ENCODE assay signal across 1 cellular context in the genomic region with DNA sequence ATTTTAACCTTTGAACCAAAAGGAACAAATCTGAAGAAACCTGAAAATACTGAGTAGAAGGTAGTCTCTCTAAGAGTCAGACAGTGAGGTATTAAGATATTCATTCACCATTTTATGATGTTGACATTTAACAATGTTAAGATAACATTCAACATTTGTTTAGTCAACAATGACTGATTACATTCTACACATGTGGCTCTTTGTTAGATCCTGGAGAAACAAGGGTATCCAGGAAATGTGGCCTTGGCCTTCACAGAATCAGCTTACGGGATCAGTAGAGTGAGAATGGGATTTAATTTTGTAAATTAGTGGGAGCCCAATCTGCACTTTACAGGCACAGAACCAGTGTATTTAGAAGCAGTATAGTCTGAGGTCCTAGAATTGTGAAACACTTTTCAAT.
TF ChIP-seq lines count a peak whose summit lies in the region.

No MANE protein-coding gene starts in this region.

TF ChIP-seq in HepG2, 621 proteins besides CTCF, POLR2A, EP300 and RAD21 (continued from another document and continues in another):
- 0 out of 2 replicates have a peak, but pooled peaks have one; percentile 10 for TF ChIP-seq HOMEZ (CRISPR knock-in tag; IDR thresholded peaks at IDR 0.05; ENCODE audit: low read depth)
- TF ChIP-seq, protein P1, sequence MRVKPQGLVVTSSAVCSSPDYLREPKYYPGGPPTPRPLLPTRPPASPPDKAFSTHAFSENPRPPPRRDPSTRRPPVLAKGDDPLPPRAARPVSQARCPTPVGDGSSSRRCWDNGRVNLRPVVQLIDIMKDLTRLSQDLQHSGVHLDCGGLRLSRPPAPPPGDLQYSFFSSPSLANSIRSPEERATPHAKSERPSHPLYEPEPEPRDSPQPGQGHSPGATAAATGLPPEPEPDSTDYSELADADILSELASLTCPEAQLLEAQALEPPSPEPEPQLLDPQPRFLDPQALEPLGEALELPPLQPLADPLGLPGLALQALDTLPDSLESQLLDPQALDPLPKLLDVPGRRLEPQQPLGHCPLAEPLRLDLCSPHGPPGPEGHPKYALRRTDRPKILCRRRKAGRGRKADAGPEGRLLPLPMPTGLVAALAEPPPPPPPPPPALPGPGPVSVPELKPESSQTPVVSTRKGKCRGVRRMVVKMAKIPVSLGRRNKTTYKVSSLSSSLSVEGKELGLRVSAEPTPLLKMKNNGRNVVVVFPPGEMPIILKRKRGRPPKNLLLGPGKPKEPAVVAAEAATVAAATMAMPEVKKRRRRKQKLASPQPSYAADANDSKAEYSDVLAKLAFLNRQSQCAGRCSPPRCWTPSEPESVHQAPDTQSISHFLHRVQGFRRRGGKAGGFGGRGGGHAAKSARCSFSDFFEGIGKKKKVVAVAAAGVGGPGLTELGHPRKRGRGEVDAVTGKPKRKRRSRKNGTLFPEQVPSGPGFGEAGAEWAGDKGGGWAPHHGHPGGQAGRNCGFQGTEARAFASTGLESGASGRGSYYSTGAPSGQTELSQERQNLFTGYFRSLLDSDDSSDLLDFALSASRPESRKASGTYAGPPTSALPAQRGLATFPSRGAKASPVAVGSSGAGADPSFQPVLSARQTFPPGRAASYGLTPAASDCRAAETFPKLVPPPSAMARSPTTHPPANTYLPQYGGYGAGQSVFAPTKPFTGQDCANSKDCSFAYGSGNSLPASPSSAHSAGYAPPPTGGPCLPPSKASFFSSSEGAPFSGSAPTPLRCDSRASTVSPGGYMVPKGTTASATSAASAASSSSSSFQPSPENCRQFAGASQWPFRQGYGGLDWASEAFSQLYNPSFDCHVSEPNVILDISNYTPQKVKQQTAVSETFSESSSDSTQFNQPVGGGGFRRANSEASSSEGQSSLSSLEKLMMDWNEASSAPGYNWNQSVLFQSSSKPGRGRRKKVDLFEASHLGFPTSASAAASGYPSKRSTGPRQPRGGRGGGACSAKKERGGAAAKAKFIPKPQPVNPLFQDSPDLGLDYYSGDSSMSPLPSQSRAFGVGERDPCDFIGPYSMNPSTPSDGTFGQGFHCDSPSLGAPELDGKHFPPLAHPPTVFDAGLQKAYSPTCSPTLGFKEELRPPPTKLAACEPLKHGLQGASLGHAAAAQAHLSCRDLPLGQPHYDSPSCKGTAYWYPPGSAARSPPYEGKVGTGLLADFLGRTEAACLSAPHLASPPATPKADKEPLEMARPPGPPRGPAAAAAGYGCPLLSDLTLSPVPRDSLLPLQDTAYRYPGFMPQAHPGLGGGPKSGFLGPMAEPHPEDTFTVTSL (CRISPR knock-in tag; IDR thresholded peaks at IDR 0.05; ENCODE audit: borderline replicate concordance), result peak; percentile 69; the same call in 1 of the 2 replicates
- no peak for TF ChIP-seq ONECUT2 (CRISPR knock-in tag; IDR thresholded peaks at IDR 0.05)
- TF ChIP-seq, protein P2, sequence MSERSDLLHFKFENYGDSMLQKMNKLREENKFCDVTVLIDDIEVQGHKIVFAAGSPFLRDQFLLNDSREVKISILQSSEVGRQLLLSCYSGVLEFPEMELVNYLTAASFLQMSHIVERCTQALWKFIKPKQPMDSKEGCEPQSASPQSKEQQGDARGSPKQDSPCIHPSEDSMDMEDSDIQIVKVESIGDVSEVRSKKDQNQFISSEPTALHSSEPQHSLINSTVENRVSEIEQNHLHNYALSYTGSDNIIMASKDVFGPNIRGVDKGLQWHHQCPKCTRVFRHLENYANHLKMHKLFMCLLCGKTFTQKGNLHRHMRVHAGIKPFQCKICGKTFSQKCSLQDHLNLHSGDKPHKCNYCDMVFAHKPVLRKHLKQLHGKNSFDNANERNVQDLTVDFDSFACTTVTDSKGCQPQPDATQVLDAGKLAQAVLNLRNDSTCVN (CRISPR knock-in tag; IDR thresholded peaks at IDR 0.05; ENCODE audit: borderline replicate concordance), result no peak
- no peak for TF ChIP-seq HMG20B (CRISPR knock-in tag; conservative IDR thresholded peaks at IDR 0.05)
- TF ChIP-seq, protein P3, sequence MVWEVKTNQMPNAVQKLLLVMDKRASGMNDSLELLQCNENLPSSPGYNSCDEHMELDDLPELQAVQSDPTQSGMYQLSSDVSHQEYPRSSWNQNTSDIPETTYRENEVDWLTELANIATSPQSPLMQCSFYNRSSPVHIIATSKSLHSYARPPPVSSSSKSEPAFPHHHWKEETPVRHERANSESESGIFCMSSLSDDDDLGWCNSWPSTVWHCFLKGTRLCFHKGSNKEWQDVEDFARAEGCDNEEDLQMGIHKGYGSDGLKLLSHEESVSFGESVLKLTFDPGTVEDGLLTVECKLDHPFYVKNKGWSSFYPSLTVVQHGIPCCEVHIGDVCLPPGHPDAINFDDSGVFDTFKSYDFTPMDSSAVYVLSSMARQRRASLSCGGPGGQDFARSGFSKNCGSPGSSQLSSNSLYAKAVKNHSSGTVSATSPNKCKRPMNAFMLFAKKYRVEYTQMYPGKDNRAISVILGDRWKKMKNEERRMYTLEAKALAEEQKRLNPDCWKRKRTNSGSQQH (CRISPR knock-in tag; IDR thresholded peaks at IDR 0.05; ENCODE audit: low read depth), result no peak
- TF ChIP-seq ARID5B (CRISPR knock-in tag; IDR thresholded peaks at IDR 0.05), result peak; percentile 95
- peak; percentile 35; the same call in 1 of the 2 replicates for TF ChIP-seq SAP130 (CRISPR knock-in tag; IDR thresholded peaks at IDR 0.05; ENCODE audit: low read depth)
- TF ChIP-seq JUN (CRISPR knock-in tag; IDR thresholded peaks at IDR 0.05), result no peak
- no peak for TF ChIP-seq SOX13 (IDR thresholded peaks at IDR 0.05)
- TF ChIP-seq SOX13 (CRISPR knock-in tag; conservative IDR thresholded peaks at IDR 0.05 in 1 of 2, IDR thresholded peaks at IDR 0.05 in 1 of 2), result peak in 1 of 2 experiments; percentile 95; a peak in 2 of 4 replicates
- TF ChIP-seq ZGPAT (CRISPR knock-in tag; IDR thresholded peaks at IDR 0.05), result 0 out of 2 replicates have a peak, but pooled peaks have one; percentile 37
- peak; percentile 69; the same call in 1 of the 2 replicates for TF ChIP-seq FOSL2 (CRISPR knock-in tag; IDR thresholded peaks at IDR 0.05)
- no peak for TF ChIP-seq PHF8 (CRISPR knock-in tag; IDR thresholded peaks at IDR 0.05)
- peak; percentile 81 for TF ChIP-seq RARA (CRISPR knock-in tag; IDR thresholded peaks at IDR 0.05)
- peak; percentile 89; the same call in 1 of the 2 replicates for TF ChIP-seq SOX5 (CRISPR knock-in tag; IDR thresholded peaks at IDR 0.05; ENCODE audit: borderline replicate concordance)
- TF ChIP-seq PREB (CRISPR knock-in tag; IDR thresholded peaks at IDR 0.05), result no peak
- no peak for TF ChIP-seq ZNF234 (CRISPR knock-in tag; conservative IDR thresholded peaks at IDR 0.05)
- TF ChIP-seq, protein P4, sequence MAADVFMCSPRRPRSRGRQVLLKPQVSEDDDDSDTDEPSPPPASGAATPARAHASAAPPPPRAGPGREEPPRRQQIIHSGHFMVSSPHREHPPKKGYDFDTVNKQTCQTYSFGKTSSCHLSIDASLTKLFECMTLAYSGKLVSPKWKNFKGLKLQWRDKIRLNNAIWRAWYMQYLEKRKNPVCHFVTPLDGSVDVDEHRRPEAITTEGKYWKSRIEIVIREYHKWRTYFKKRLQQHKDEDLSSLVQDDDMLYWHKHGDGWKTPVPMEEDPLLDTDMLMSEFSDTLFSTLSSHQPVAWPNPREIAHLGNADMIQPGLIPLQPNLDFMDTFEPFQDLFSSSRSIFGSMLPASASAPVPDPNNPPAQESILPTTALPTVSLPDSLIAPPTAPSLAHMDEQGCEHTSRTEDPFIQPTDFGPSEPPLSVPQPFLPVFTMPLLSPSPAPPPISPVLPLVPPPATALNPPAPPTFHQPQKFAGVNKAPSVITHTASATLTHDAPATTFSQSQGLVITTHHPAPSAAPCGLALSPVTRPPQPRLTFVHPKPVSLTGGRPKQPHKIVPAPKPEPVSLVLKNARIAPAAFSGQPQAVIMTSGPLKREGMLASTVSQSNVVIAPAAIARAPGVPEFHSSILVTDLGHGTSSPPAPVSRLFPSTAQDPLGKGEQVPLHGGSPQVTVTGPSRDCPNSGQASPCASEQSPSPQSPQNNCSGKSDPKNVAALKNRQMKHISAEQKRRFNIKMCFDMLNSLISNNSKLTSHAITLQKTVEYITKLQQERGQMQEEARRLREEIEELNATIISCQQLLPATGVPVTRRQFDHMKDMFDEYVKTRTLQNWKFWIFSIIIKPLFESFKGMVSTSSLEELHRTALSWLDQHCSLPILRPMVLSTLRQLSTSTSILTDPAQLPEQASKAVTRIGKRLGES (CRISPR knock-in tag; IDR thresholded peaks at IDR 0.05; ENCODE audit: borderline replicate concordance), result no peak
- TF ChIP-seq ZNF441 (CRISPR knock-in tag; IDR thresholded peaks at IDR 0.05; ENCODE audit: borderline replicate concordance), result no peak
- no peak for TF ChIP-seq DBP (CRISPR knock-in tag; IDR thresholded peaks at IDR 0.05; ENCODE audit: not compliant biosample characterization)
- peak; percentile 73 for TF ChIP-seq FOXA1 (IDR thresholded peaks at IDR 0.05)
- TF ChIP-seq FOXA1 (CRISPR knock-in tag; IDR thresholded peaks at IDR 0.05), result peak; percentile 79
- no peak for TF ChIP-seq ZNF235 (CRISPR knock-in tag; IDR thresholded peaks at IDR 0.05; ENCODE audit: borderline replicate concordance)
- TF ChIP-seq, protein P5, sequence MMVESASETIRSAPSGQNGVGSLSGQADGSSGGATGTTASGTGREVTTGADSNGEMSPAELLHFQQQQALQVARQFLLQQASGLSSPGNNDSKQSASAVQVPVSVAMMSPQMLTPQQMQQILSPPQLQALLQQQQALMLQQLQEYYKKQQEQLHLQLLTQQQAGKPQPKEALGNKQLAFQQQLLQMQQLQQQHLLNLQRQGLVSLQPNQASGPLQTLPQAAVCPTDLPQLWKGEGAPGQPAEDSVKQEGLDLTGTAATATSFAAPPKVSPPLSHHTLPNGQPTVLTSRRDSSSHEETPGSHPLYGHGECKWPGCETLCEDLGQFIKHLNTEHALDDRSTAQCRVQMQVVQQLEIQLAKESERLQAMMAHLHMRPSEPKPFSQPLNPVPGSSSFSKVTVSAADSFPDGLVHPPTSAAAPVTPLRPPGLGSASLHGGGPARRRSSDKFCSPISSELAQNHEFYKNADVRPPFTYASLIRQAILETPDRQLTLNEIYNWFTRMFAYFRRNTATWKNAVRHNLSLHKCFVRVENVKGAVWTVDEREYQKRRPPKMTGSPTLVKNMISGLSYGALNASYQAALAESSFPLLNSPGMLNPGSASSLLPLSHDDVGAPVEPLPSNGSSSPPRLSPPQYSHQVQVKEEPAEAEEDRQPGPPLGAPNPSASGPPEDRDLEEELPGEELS (CRISPR knock-in tag; IDR thresholded peaks at IDR 0.05), result peak; percentile 51
- TF ChIP-seq SOX6 (IDR thresholded peaks at IDR 0.05), result no peak
- TF ChIP-seq SOX6 (CRISPR knock-in tag; IDR thresholded peaks at IDR 0.05), result peak; percentile 68
- TF ChIP-seq LCORL (IDR thresholded peaks at IDR 0.05), result no peak
- TF ChIP-seq LCORL (CRISPR knock-in tag; IDR thresholded peaks at IDR 0.05), result no peak
- no peak for TF ChIP-seq ETV5 (CRISPR knock-in tag; IDR thresholded peaks at IDR 0.05; ENCODE audit: borderline replicate concordance)
